ENCODE assay signal across 8 cellular contexts in the genomic region with DNA sequence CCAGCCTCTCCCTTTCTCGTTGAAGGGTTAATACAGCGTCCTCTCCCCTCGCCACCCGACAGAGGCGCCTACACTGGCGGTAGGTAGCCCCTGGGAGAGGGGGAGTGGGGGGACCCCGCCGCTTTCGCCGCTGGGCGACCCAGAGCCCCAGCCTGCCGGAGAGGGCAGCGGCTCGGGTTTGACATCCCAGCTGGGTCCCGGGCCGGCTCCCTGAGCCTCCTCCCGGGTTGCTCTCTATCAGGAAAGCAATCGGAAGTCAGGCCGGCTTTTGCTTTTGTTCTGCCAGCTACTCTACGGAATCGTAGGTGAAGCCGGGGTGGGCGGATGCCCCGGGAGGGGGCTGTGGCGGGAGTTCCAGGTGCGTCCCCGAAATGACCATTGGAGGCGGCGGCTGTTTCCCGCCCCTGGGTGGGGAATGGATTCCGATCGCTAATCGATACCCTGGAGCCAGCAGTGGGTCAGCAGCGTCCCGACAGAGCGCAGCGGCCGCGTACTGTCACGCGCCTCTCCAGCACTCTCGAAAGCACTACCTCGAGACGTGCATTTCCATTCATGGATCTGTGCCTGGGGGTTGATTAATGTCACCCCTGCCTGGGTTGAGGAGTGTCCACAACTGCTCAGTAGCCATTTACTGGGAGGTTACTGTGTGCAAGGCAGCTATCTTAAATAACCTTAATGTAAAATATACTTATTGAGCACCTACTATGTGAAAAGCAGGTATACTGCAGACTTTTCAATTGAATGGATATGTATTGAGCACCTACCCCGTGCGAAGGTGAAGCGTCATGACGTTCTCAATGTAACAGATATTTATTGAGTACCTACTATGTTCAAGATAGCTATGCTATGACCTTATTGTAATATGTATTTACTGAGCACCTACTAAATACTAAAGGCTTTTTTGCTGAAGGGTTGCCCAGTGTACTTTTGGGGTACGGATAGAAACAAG. TPM values are rescaled to one million over a fixed set of nuclear protein-coding genes. Genes with fewer than 3 reads are reported as not detected.
DNase-seq lines count a peak whose midpoint lies in the region; ATAC-seq and TF ChIP-seq lines count a peak whose summit lies in the region.

No MANE protein-coding gene starts in this region.

- H3K9me3 ChIP-seq in CD4-positive, alpha-beta memory T cell (ENCODE audit: control insufficient read depth in 1 of 2, low read length in 2 of 2), result no peaks in the 10 kb centered on the region
- H3K9me3 ChIP-seq in lower lobe of right lung, result no peaks in the 10 kb centered on the region

- peaks cover 16% of the 10 kb centered on the region for H3K27me3 ChIP-seq in CD4-positive, alpha-beta memory T cell (ENCODE audit: insufficient read depth, low read length)
- peaks cover 40% of the 10 kb centered on the region for H3K27me3 ChIP-seq in lower lobe of right lung (ENCODE audit: low read depth)

- no peak for DNase-seq in CD4-positive, alpha-beta memory T cell
- DNase-seq in caudate nucleus (lab: John Stamatoyannopoulos, UW) (peak in 14 of 61 donors; percentile 19 to 57 (median 37)), lower lobe of right lung (no peak), ureter (ENCODE audit: low spot score) (peak; percentile 48), HT-29 (ENCODE audit: low spot score) (no peak)

- ATAC-seq in lower lobe of right lung (peak; percentile 34 to 43), GM18868 (IDR thresholded peaks at IDR 0.05; ENCODE audit: unreplicated experiment) (no peak), GM19395 (IDR thresholded peaks at IDR 0.05; ENCODE audit: unreplicated experiment) (no peak)

- no peak overlapping the region for H3K4me3 ChIP-seq in CD4-positive, alpha-beta memory T cell (ENCODE audit: low read length in 2 of 2)
- H3K4me3 ChIP-seq in lower lobe of right lung, result peak overlapping the region; percentile 62

- H3K4me3 Mint-ChIP-seq in CD4-positive, alpha-beta memory T cell, result peak overlapping the region; percentile 31 to 73 (median 59)
- H3K4me3 Mint-ChIP-seq in IgD-negative memory B cell, result peak overlapping the region in 3 of 4 donors; percentile 22 to 76 (median 60)

- CTCF ChIA-PET in CD4-positive, alpha-beta memory T cell (lab: Charles Lee; ENCODE audit: partially characterized antibody), result no interaction called here

- no peak overlapping the region for H3K27ac ChIP-seq in CD4-positive, alpha-beta memory T cell (ENCODE audit: low read depth, low read length)
- H3K27ac ChIP-seq in caudate nucleus (ENCODE audit: low read depth, low read length) (peak overlapping the region; percentile 85), lower lobe of right lung (no peak overlapping the region)

- TF ChIP-seq CTCF in lower lobe of right lung (IDR thresholded peaks at IDR 0.05), result no peak

- peaks cover 3 to 15% (median 5%) of the 10 kb centered on the region in 4 donors for H3K4me1 Mint-ChIP-seq in CD4-positive, alpha-beta memory T cell
- peaks cover 0 to 8% (median 4%) of the 10 kb centered on the region in 3 donors for H3K4me1 Mint-ChIP-seq in IgD-negative memory B cell

- H3K4me1 ChIP-seq in CD4-positive, alpha-beta memory T cell (ENCODE audit: insufficient read depth, low read length), result peaks cover 13% of the 10 kb centered on the region
- peaks cover 12% of the 10 kb centered on the region for H3K4me1 ChIP-seq in lower lobe of right lung

- peaks cover 49 to 54% of the 10 kb centered on the region in 2 donors for H3K27me3 Mint-ChIP-seq in CD4-positive, alpha-beta memory T cell
- H3K27me3 Mint-ChIP-seq in IgD-negative memory B cell, result peaks cover 43% of the 10 kb centered on the region

- POLR2A ChIA-PET in CD4-positive, alpha-beta memory T cell (lab: Charles Lee; ENCODE audit: partially characterized antibody), result no interaction called here

- no peaks in the 10 kb centered on the region for H3K36me3 ChIP-seq in CD4-positive, alpha-beta memory T cell (ENCODE audit: insufficient read depth, low read length)
- H3K36me3 ChIP-seq in lower lobe of right lung, result no peaks in the 10 kb centered on the region

- no peak overlapping the region for H3K27ac Mint-ChIP-seq in CD4-positive, alpha-beta memory T cell
- H3K27ac Mint-ChIP-seq in IgD-negative memory B cell, result no peak overlapping the region

- peaks cover 1 to 2% of the 10 kb centered on the region in 2 donors for H3K36me3 Mint-ChIP-seq in CD4-positive, alpha-beta memory T cell
- H3K36me3 Mint-ChIP-seq in IgD-negative memory B cell, result no peaks in the 10 kb centered on the region

- intact Hi-C loops in CD4-positive, alpha-beta memory T cell (cut with micrococcal nuclease), result no loop called here
- intact Hi-C loops in lower lobe of right lung (cut with DNase I), result no loop called here

- peaks cover under 1 to 10% (median 4%) of the 10 kb centered on the region in 8 donors for H3K9me3 Mint-ChIP-seq in CD4-positive, alpha-beta memory T cell
- peaks cover 3 to 6% (median 4%) of the 10 kb centered on the region in 3 donors for H3K9me3 Mint-ChIP-seq in IgD-negative memory B cell

RNA-seq across cellular contexts. Expression of a gene that starts 1.1 kb away (rescaled TPM):
- total RNA-seq in CD4-positive, alpha-beta memory T cell, result not detected
- not detected for polyA plus RNA-seq in CD4-positive, alpha-beta memory T cell
- polyA plus RNA-seq in IgD-negative memory B cell, result not detected
- total RNA-seq in lower lobe of right lung (2.9 TPM), ureter (14.3 TPM)
- total RNA-seq in HT-29 (2014; rRNA removed; shearing (Covaris generic)), result not detected in 2 replicates

Comparison
In these comparisons a context has a peak if more than half of its experiments do, and no peak if none do; other contexts are left out.
1. ATAC-seq: peak in lower lobe of right lung (2 of 2); none in GM18868 (single experiment) and GM19395 (single experiment).